Comparison of ENCODE assay signal across 8 cellular contexts in genomic region chr13:49248433-49249002, GRCh38. TPM values are rescaled to one million over a fixed set of nuclear protein-coding genes. Genes with fewer than 3 reads are reported as not detected.
DNase-seq lines count a peak whose midpoint lies in the region; ATAC-seq and TF ChIP-seq lines count a peak whose summit lies in the region.

No MANE protein-coding gene starts in this region.

- H3K36me3 ChIP-seq in HUES48 (ENCODE audit: control insufficient read depth, insufficient read depth, low read length) (no peaks in the 10 kb centered on the region), left ventricle myocardium inferior (no peaks in the 10 kb centered on the region), rectal smooth muscle tissue (ENCODE audit: control insufficient read depth, insufficient read depth, low read length) (no peaks in the 10 kb centered on the region)

- H3K27me3 ChIP-seq in HUES48 (ENCODE audit: control insufficient read depth, insufficient read depth, low read length) (no peaks in the 10 kb centered on the region; the same call in 1 of the 2 replicates), left ventricle myocardium inferior (ENCODE audit: low read depth) (no peaks in the 10 kb centered on the region), rectal smooth muscle tissue (ENCODE audit: control insufficient read depth, insufficient read depth, low read length) (no peaks in the 10 kb centered on the region)

- no peaks in the 10 kb centered on the region for H3K9me3 Mint-ChIP-seq in activated naive CD4-positive, alpha-beta T cell treated with anti-CD3 and anti-CD28 coated beads, Interleukin-2, amount 50 U/mL, for 72 hours

- ATAC-seq in GM18502 (IDR thresholded peaks at IDR 0.05; ENCODE audit: poor library complexity, unreplicated experiment) = peak; percentile 24
- peak; percentile 19 to 33 for ATAC-seq in activated naive CD4-positive, alpha-beta T cell treated with anti-CD3 and anti-CD28 coated beads, Interleukin-2, amount 50 U/mL, for 72 hours

- intact Hi-C loops in left ventricle myocardium inferior (cut with micrococcal nuclease) = no loop called here

- H3K4me1 ChIP-seq in HUES48 (ENCODE audit: control insufficient read depth, insufficient read depth, low read length) = 0 out of 2 replicates have a peak, but pooled peaks cover 3% of the 10 kb centered on the region
- H3K4me1 ChIP-seq in left ventricle myocardium inferior = peaks cover 30% of the 10 kb centered on the region
- H3K4me1 ChIP-seq in rectal smooth muscle tissue (ENCODE audit: control insufficient read depth, insufficient read depth, low read length) = peaks cover 4% of the 10 kb centered on the region

- H3K4me3 ChIP-seq in HUES48 (ENCODE audit: low read depth, low read length) (peak overlapping the region; percentile 86), left ventricle myocardium inferior (peak overlapping the region; percentile 93), rectal smooth muscle tissue (ENCODE audit: low read length) (peak overlapping the region; percentile 98)

- TF ChIP-seq CTCF in left ventricle myocardium inferior (IDR thresholded peaks at IDR 0.05; ENCODE audit: borderline replicate concordance) = no peak

- H3K27ac ChIP-seq in HUES48 (ENCODE audit: low read depth, low read length) (peak overlapping the region; percentile 70), left ventricle myocardium inferior (replicated peaks) (peak overlapping the region; percentile 93), rectal smooth muscle tissue (ENCODE audit: low read depth, low read length) (peak overlapping the region; percentile 89)

- peaks cover 6 to 14% of the 10 kb centered on the region in 2 donors for H3K36me3 Mint-ChIP-seq in activated naive CD4-positive, alpha-beta T cell treated with anti-CD3 and anti-CD28 coated beads, Interleukin-2, amount 50 U/mL, for 72 hours

- peak; percentile 26 for DNase-seq in AG08395 (ENCODE audit: low spot score)
- no peak for DNase-seq in activated naive CD4-positive, alpha-beta T cell treated with anti-CD3 and anti-CD28 coated beads, Interleukin-2, amount 50 U/mL, for 72 hours (ENCODE audit: low spot score in 2 of 2)
- no peak for DNase-seq in left ventricle myocardium inferior
- DNase-seq in retina = no peak
- DNase-seq in GM19238 (ENCODE audit: insufficient read length, low spot score) = no peak

- H3K9ac ChIP-seq in HUES48 (ENCODE audit: low read depth, low read length) = peak overlapping the region; percentile 28
- H3K9ac ChIP-seq in rectal smooth muscle tissue (ENCODE audit: low read length) = peak overlapping the region; percentile 95

- no peaks in the 10 kb centered on the region for H3K9me3 ChIP-seq in HUES48 (ENCODE audit: control insufficient read depth, insufficient read depth, low read length)
- H3K9me3 ChIP-seq in left ventricle myocardium inferior (replicated peaks) = no peaks in the 10 kb centered on the region

- peak overlapping the region; percentile 93 to 94 for H3K27ac Mint-ChIP-seq in activated naive CD4-positive, alpha-beta T cell treated with anti-CD3 and anti-CD28 coated beads, Interleukin-2, amount 50 U/mL, for 72 hours

RNA-seq across cellular contexts. Expression of gene CDADC1, which starts 0.8 kb away (rescaled TPM):
- 10 to 100 TPM; 15.8 to 16.9 TPM for total RNA-seq in activated naive CD4-positive, alpha-beta T cell treated with anti-CD3 and anti-CD28 coated beads, Interleukin-2, amount 50 U/mL, for 72 hours
- 11.4 TPM for total RNA-seq in left ventricle myocardium inferior

RNA-seq across cellular contexts. Expression of gene MLNR, which starts 28.4 kb away (rescaled TPM):
- not detected for total RNA-seq in activated naive CD4-positive, alpha-beta T cell treated with anti-CD3 and anti-CD28 coated beads, Interleukin-2, amount 50 U/mL, for 72 hours
- not detected for total RNA-seq in left ventricle myocardium inferior
